Comparison of ENCODE assay signal across 8 cellular contexts in genomic region chr1:202237052-202237451, GRCh38. TPM values are rescaled to one million over a fixed set of nuclear protein-coding genes. Genes with fewer than 3 reads are reported as not detected.
DNase-seq lines count a peak whose midpoint lies in the region; ATAC-seq and TF ChIP-seq lines count a peak whose summit lies in the region.
"Had no signal": no experiment of that assay in that cellular context is flagged by ENCODE, and none has a peak within 500 bp of the region (broad histone marks: within the 10 kb centered on the region; RNA-seq: fewer than 3 reads in every experiment).

No MANE protein-coding gene starts in this region.

- no peak overlapping the region for H3K4me2 ChIP-seq in OCI-LY7 (ENCODE audit: low read length)
- H3K4me2 ChIP-seq in mammary epithelial cell (ENCODE audit: insufficient read depth, low read depth, low read length) = no peak overlapping the region

- intact Hi-C loops in OCI-LY7 (cut with micrococcal nuclease; ENCODE audit: unreplicated experiment) = loop anchor here (2.0 kb wide), 1 partner anchor 78 kb away; no protein-coding TSS in a partner anchor
- intact Hi-C loops in mammary epithelial cell (cut with micrococcal nuclease) = loop anchor here (2.0 kb wide), 1 partner anchor 14 kb away; no protein-coding TSS in a partner anchor

- no peaks in the 10 kb centered on the region for H3K27me3 ChIP-seq in mammary epithelial cell (ENCODE audit: insufficient read depth, low read length)

- 13% methylated on average over 4 of the region's 8 CpGs for WGBS in mammary epithelial cell (ENCODE audit: low coverage, missing lambda C conversion rate)

- H3K36me3 ChIP-seq in OCI-LY7 (ENCODE audit: insufficient read depth, low read length) = no peaks in the 10 kb centered on the region
- no peaks in the 10 kb centered on the region for H3K36me3 ChIP-seq in mammary epithelial cell (ENCODE audit: insufficient read depth, low read length)

- peak; percentile 49 for ATAC-seq in HG02798 (IDR thresholded peaks at IDR 0.05; ENCODE audit: poor library complexity, unreplicated experiment)

- no peak overlapping the region for H3K9ac ChIP-seq in mammary epithelial cell (ENCODE audit: insufficient read depth, low read length)

- BruUV-seq in OCI-LY7 (replicated peaks; lab: Mats Ljungman, UMichigan) (no TSS peak), mammary epithelial cell (replicated peaks; lab: Mats Ljungman, UMichigan) (no TSS peak)

- no peaks in the 10 kb centered on the region for H3K9me3 ChIP-seq in OCI-LY7 (ENCODE audit: low read length)
- no peaks in the 10 kb centered on the region for H3K9me3 ChIP-seq in mammary epithelial cell (replicated peaks; ENCODE audit: insufficient read depth, low read length)

- H3K4me1 ChIP-seq in OCI-LY7 (ENCODE audit: insufficient read depth, low read length, poor library complexity, severe bottlenecking) (no peaks in the 10 kb centered on the region), mammary epithelial cell (ENCODE audit: insufficient read depth, low read length) (peaks cover 42% of the 10 kb centered on the region)

- TF ChIP-seq CTCF in OCI-LY7 (conservative IDR thresholded peaks at IDR 0.05; ENCODE audit: low read length) (peak; percentile 34; the same call in 1 of the 2 replicates), mammary epithelial cell (conservative IDR thresholded peaks at IDR 0.05 in 1 of 2, IDR thresholded peaks at IDR 0.05 in 1 of 2; ENCODE audit: extremely low read depth in 1 of 2, insufficient read depth in 1 of 2, low read depth in 1 of 2, low read length in 2 of 2) (peak; percentile 55 to 60)

- H3K79me2 ChIP-seq in OCI-LY7 (ENCODE audit: insufficient read depth, low read depth, low read length) (no peaks in the 10 kb centered on the region), mammary epithelial cell (ENCODE audit: insufficient read depth, low read length) (no peaks in the 10 kb centered on the region)

- CTCF ChIA-PET in OCI-LY7 (lab: Charles Lee; ENCODE audit: unreplicated experiment) = no interaction called here
- CTCF ChIA-PET in mammary epithelial cell (lab: Charles Lee; ENCODE audit: low non-redundant PET) = no interaction called here

- POLR2A ChIA-PET in OCI-LY7 (lab: Charles Lee) = no interaction called here

- dilution Hi-C loops in mammary epithelial cell (cut with HindIII; ENCODE audit: low sequenced_read_pairs) = no loop called here

- H3K27ac ChIP-seq in OCI-LY7 (ENCODE audit: low read depth, low read length, poor library complexity, severe bottlenecking) (no peak overlapping the region), mammary epithelial cell (ENCODE audit: insufficient read depth, low read depth, low read length) (no peak overlapping the region)

- H3K4me3 ChIP-seq in OCI-LY7 (ENCODE audit: low read depth, low read length, poor library complexity, severe bottlenecking) (no peak overlapping the region), mammary epithelial cell (replicated peaks in 1 of 3; ENCODE audit: insufficient read depth in 1 of 3, low read depth in 2 of 3, low read length in 3 of 3) (no peak overlapping the region)
- H3K4me3 ChIP-seq: skin epidermis had no signal

- H3K9me2 ChIP-seq in OCI-LY7 (ENCODE audit: insufficient read depth, low read length) = no peaks in the 10 kb centered on the region

- H2AFZ ChIP-seq in OCI-LY7 (ENCODE audit: low read length) (no peak overlapping the region), mammary epithelial cell (ENCODE audit: low read depth, low read length) (no peak overlapping the region)

- DNase-seq in EL = peak; percentile 50
- peak; percentile 36 for DNase-seq in OCI-LY7 (ENCODE audit: low spot score)
- peak; percentile 47 for DNase-seq in mammary epithelial cell
- peak; percentile 86 for DNase-seq in mesenteric fat pad (ENCODE audit: low spot score)
- DNase-seq in GF-D8 (lab: John Stamatoyannopoulos, UW) = no peak
- no peak for DNase-seq in amniotic stem cell (lab: John Stamatoyannopoulos, UW)

- H4K20me1 ChIP-seq in OCI-LY7 (ENCODE audit: insufficient read depth, low read length) = no peaks in the 10 kb centered on the region
- no peaks in the 10 kb centered on the region for H4K20me1 ChIP-seq in mammary epithelial cell (ENCODE audit: insufficient read depth, low read length)

- in situ Hi-C loops in mammary epithelial cell (cut with MboI; ENCODE audit: low sequenced_read_pairs in 2 of 2) = no loop called here

RNA-seq across cellular contexts. Expression of gene LGR6, which starts 43.5 kb away (rescaled TPM):
- total RNA-seq in OCI-LY7 (2014; rRNA removed; shearing (Covaris generic)) = not detected in 2 replicates
- total RNA-seq in OCI-LY7 (2022) = not detected in 2 replicates
- under 1 TPM; 0.45 to 0.50 TPM for total RNA-seq in mammary epithelial cell
- polyA plus RNA-seq in mammary epithelial cell = 0.15 TPM
- not detected for polyA minus RNA-seq in mammary epithelial cell
- 0.35 TPM for total RNA-seq in mesenteric fat pad

Comparison
In these comparisons a context has a peak if more than half of its experiments do, and no peak if none do; other contexts are left out.
1. DNase-seq: peak in EL (single experiment), OCI-LY7 (single experiment), mammary epithelial cell (single experiment) and mesenteric fat pad (single experiment); none in GF-D8 (single experiment) and amniotic stem cell (single experiment).